34 cellular contexts compared by ENCODE assay signal in the genomic region with DNA sequence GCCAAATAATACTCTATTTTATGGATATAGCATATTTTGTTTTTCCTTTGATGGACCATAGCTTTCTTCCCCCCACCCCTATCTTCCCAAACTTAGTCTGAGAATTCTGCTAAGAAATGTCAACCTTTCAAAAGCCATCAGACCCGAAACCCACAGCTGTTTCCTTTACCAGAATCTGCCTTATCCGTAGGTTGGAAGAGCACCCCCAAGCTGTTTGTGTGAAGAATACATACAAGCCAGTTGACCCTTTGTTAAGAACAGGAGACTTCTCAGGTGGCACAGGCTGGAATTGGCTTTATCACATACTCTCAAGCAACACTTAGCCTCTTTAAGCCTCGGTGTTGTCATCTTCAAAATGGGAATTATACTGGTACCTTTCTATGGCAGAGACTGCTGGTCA.
"Had no signal": no experiment of that assay in that cellular context is flagged by ENCODE, and none has a peak within 500 bp of the region (broad histone marks: within the 10 kb centered on the region; RNA-seq: fewer than 3 reads in every experiment).

No MANE protein-coding gene starts in this region.

- H3K27ac Mint-ChIP-seq: activated CD4-positive, alpha-beta memory T cell treated with anti-CD3 and anti-CD28 coated beads, Interleukin-2, amount 10 ng/mL, durations not matched to agents 7 days and 5 days; activated CD8-positive, alpha-beta memory T cell treated with anti-CD3 and anti-CD28 coated beads, Interleukin-2, amount 10 ng/mL, durations not matched to agents 7 days and 5 days; activated naive CD4-positive, alpha-beta T cell treated with anti-CD3 and anti-CD28 coated beads, Interleukin-2, amount 10 ng/mL, durations not matched to agents 7 days and 5 days; activated naive CD8-positive, alpha-beta T cell; activated naive CD8-positive, alpha-beta T cell treated with anti-CD3 and anti-CD28 coated beads, Interleukin-2, amount 50 U/mL, for 24 hours; brain had no signal

- H2AFZ ChIP-seq: PC-9 had no signal

- H3K4me3 Mint-ChIP-seq: activated CD4-positive, alpha-beta memory T cell treated with anti-CD3 and anti-CD28 coated beads, Interleukin-2, amount 10 ng/mL, durations not matched to agents 7 days and 5 days; activated CD8-positive, alpha-beta memory T cell treated with anti-CD3 and anti-CD28 coated beads, Interleukin-2, amount 10 ng/mL, durations not matched to agents 7 days and 5 days; activated naive CD4-positive, alpha-beta T cell treated with anti-CD3 and anti-CD28 coated beads, Interleukin-2, amount 10 ng/mL, durations not matched to agents 7 days and 5 days; activated naive CD8-positive, alpha-beta T cell; activated naive CD8-positive, alpha-beta T cell treated with anti-CD3 and anti-CD28 coated beads, Interleukin-2, amount 50 U/mL, for 24 hours; brain had no signal

- ATAC-seq: activated CD8-positive, alpha-beta memory T cell treated with anti-CD3 and anti-CD28 coated beads, Interleukin-2, amount 10 ng/mL, durations not matched to agents 7 days and 5 days; activated naive CD8-positive, alpha-beta T cell treated with anti-CD3 and anti-CD28 coated beads, Interleukin-2, amount 50 U/mL, for 24 hours; Right ventricle myocardium inferior had no signal

- H3K4me2 ChIP-seq: PC-9 had no signal

- H3K4me1 Mint-ChIP-seq: activated CD4-positive, alpha-beta memory T cell treated with anti-CD3 and anti-CD28 coated beads, Interleukin-2, amount 10 ng/mL, durations not matched to agents 7 days and 5 days; activated CD8-positive, alpha-beta memory T cell treated with anti-CD3 and anti-CD28 coated beads, Interleukin-2, amount 10 ng/mL, durations not matched to agents 7 days and 5 days; activated naive CD4-positive, alpha-beta T cell treated with anti-CD3 and anti-CD28 coated beads, Interleukin-2, amount 10 ng/mL, durations not matched to agents 7 days and 5 days; activated naive CD8-positive, alpha-beta T cell treated with anti-CD3 and anti-CD28 coated beads, Interleukin-2, amount 50 U/mL, for 24 hours; brain had no signal

- H3K4me3 ChIP-seq: PC-9 had no signal

- H3K36me3 Mint-ChIP-seq: activated CD8-positive, alpha-beta memory T cell treated with anti-CD3 and anti-CD28 coated beads, Interleukin-2, amount 10 ng/mL, durations not matched to agents 7 days and 5 days; activated naive CD4-positive, alpha-beta T cell treated with anti-CD3 and anti-CD28 coated beads, Interleukin-2, amount 10 ng/mL, durations not matched to agents 7 days and 5 days; activated naive CD8-positive, alpha-beta T cell; brain had no signal

- H3K27ac ChIP-seq: PC-9, RWPE1, VCaP had no signal

- DNase-seq: activated CD4-positive, alpha-beta memory T cell treated with anti-CD3 and anti-CD28 coated beads, Interleukin-2, amount 10 ng/mL, durations not matched to agents 7 days and 5 days; activated CD4-positive, alpha-beta T cell treated with anti-CD3 and anti-CD28 coated beads for 1 hour; activated CD4-positive, alpha-beta T cell treated with anti-CD3 and anti-CD28 coated beads for 48 hours; activated CD4-positive, CD25-positive, alpha-beta regulatory T cell; activated CD8-positive, alpha-beta memory T cell treated with anti-CD3 and anti-CD28 coated beads for 24 hours; activated CD8-positive, alpha-beta memory T cell treated with anti-CD3 and anti-CD28 coated beads, Interleukin-2, amount 10 ng/mL, durations not matched to agents 7 days and 5 days; activated CD8-positive, alpha-beta memory T cell treated with anti-CD3 and anti-CD28 coated beads, Interleukin-2, amount 50 U/mL, for 48 hours; activated effector memory CD4-positive, alpha-beta T cell treated with Interleukin-2 at 50 U/mL for 16 hours; activated naive CD4-positive, alpha-beta T cell treated with anti-CD3 and anti-CD28 coated beads, Interleukin-2, amount 10 ng/mL, durations not matched to agents 7 days and 5 days; activated naive CD8-positive, alpha-beta T cell treated with anti-CD3 and anti-CD28 coated beads, Interleukin-2, amount 50 U/mL, for 24 hours; activated T-cell treated with anti-CD3 and anti-CD28 coated beads, Interleukin-2, amount 50 U/mL, for 48 hours; anterior cingulate cortex; caudate nucleus; cerebellar nuclear complex; NCI-H1048; NCI-H1105 treated with DMSO at 0.1 percent for 48 hours; NCI-H1436 treated with DMSO at 0.1 percent for 48 hours; NCI-H187; NCI-H2029 treated with DMSO at 0.1 percent for 48 hours; NCI-H2107; NCI-H345; NCI-H524 treated with DMSO at 0.1 percent for 48 hours; NK-92 treated with Interleukin-12 subunit alpha and Interleukin-12 subunit beta, amount 100 ng/mL, for 24 hours; PC-9; SIG-M5; SW 1271; T-helper 1 cell; T-helper 2 cell; T-helper 9 cell had no signal
